Comparison of ENCODE assay signal across 1 cellular context in genomic region chr1:6783956-6784559, GRCh38.
TF ChIP-seq lines count a peak whose summit lies in the region.

No MANE protein-coding gene starts in this region.

TF ChIP-seq in K562, 482 proteins besides CTCF, POLR2A, EP300 and RAD21 (continued from another document and continues in another):
- no peak for TF ChIP-seq RERE (CRISPR knock-in tag; IDR thresholded peaks at IDR 0.05; ENCODE audit: borderline replicate concordance)
- TF ChIP-seq ZNF3 (CRISPR knock-in tag; IDR thresholded peaks at IDR 0.05) = no peak
- peak; percentile 84; the same call in 1 of the 2 replicates for TF ChIP-seq KDM2B (CRISPR knock-in tag; IDR thresholded peaks at IDR 0.05)
- no peak for TF ChIP-seq ZBTB5 (IDR thresholded peaks at IDR 0.05)
- TF ChIP-seq MGA (IDR thresholded peaks at IDR 0.05) = peak; percentile 3; the same call in 1 of the 2 replicates
- TF ChIP-seq STAG1 (CRISPR knock-in tag; IDR thresholded peaks at IDR 0.05; ENCODE audit: borderline replicate concordance) = no peak
- TF ChIP-seq PCBP2 (IDR thresholded peaks at IDR 0.05; ENCODE audit: low read depth, low read length, poor library complexity, severe bottlenecking) = no peak
- TF ChIP-seq MXI1 (IDR thresholded peaks at IDR 0.05; ENCODE audit: low read depth, low read length) = no peak
- TF ChIP-seq CCAR2 (IDR thresholded peaks at IDR 0.05; ENCODE audit: low read depth, low read length) = no peak
- TF ChIP-seq PRDM10 (IDR thresholded peaks at IDR 0.05; ENCODE audit: partially characterized antibody) = no peak
- TF ChIP-seq ZNF407 (IDR thresholded peaks at IDR 0.05; ENCODE audit: low read depth) = no peak
- no peak for TF ChIP-seq RCOR1 (IDR thresholded peaks at IDR 0.05; ENCODE audit: borderline replicate concordance in 1 of 2, low read depth in 2 of 2, low read length in 2 of 2)
- TF ChIP-seq ATF1 (CRISPR knock-in tag; IDR thresholded peaks at IDR 0.05) = no peak
- TF ChIP-seq ATF1 (tag; IDR thresholded peaks at IDR 0.05) = no peak
- no peak for TF ChIP-seq ELF4 (CRISPR knock-in tag; IDR thresholded peaks at IDR 0.05)
- TF ChIP-seq ZNF239 (CRISPR knock-in tag; IDR thresholded peaks at IDR 0.05) = no peak
